In the genomic region with DNA sequence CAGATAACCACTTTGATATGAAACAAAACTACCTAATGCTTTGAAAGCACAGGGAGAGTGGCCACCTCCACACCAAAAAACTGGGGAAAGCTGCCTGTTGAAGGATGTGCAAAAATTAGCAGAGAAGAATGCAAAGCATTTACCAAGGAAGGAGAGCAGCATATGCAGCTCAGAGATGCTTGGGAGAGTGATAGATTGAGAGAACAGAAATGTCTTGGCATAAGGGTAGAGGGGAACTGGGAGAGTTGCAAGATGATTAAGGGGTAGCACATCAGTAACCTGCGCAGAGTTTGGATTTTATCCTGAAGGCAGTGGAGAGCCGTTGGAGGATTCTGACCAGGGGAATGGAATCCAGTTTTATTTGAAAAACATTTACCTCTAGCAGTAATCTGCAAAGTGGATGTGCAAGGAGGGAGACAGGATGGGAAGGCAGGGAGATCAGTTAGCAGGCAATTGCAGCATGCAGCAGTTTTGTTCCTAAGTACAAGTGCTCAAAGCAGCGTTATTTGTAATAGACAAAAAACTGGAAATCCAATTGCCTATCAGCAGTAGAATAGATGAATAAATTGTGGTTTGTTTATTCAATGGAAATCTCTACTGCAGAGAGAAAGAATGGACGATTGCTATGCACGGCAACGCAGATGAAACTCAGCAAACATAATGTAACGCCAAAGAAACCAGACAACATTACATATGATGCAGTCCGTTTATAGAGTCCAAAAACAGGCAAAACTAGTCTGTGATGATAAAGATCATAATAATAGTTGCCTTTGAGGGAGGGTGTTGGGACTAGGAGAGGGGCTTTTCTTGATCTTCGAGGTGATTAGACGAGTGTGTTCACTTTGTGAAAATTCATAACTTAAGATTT, we compare ENCODE assay signal across 19 cellular contexts.
DNase-seq lines count a peak whose midpoint lies in the region; ATAC-seq, FAIRE-seq and TF ChIP-seq lines count a peak whose summit lies in the region.
"Had no signal": no experiment of that assay in that cellular context is flagged by ENCODE, and none has a peak within 500 bp of the region (broad histone marks: within the 10 kb centered on the region; RNA-seq: fewer than 3 reads in every experiment).

No MANE protein-coding gene starts in this region.

- peak; percentile 75 for ATAC-seq in SK-N-SH treated with all-trans-retinoic acid at 6 μM for 48 hours
- ATAC-seq: CD8-positive, alpha-beta T cell; foreskin keratinocyte; naive thymus-derived CD4-positive, alpha-beta T cell had no signal

- peak overlapping the region; percentile 18 for H3K4me3 ChIP-seq in fibroblast of the aortic adventitia (ENCODE audit: low read depth, low read length)
- H3K4me3 ChIP-seq: tibial nerve had no signal

- DNase-seq in H54 (ENCODE audit: insufficient read length, low spot score) = no peak
- no peak for DNase-seq in fibroblast of the aortic adventitia (ENCODE audit: low read depth)
- DNase-seq in pons (ENCODE audit: low spot score) = peak; percentile 69
- no peak for DNase-seq in GM13976 (ENCODE audit: low spot score)
- no peak for DNase-seq in stimulated activated CD4-positive, alpha-beta T cell treated with anti-CD3 and anti-CD28 coated beads, Interleukin-4, amount 100 ng/mL, for 4 hours
- no peak for DNase-seq in NCI-H2196 treated with DMSO at 0.1 percent for 48 hours (lab: John Stamatoyannopoulos, UW; ENCODE audit: unreplicated experiment)
- no peak for DNase-seq in NCI-H2227 (lab: John Stamatoyannopoulos, UW; ENCODE audit: unreplicated experiment)
- DNase-seq: activated CD4-positive, alpha-beta T cell treated with anti-CD3 and anti-CD28 coated beads, Interleukin-2, amount 50 U/mL, for 1 hour; CD8-positive, alpha-beta T cell; foreskin keratinocyte; GOT3; kidney; naive thymus-derived CD4-positive, alpha-beta T cell; NCI-H1092; stimulated activated CD4-positive, alpha-beta T cell treated with anti-CD3 and anti-CD28 coated beads, Interleukin-1b, Interleukin-23, amount 100 ng/mL, for 48 hours; stimulated activated naive CD4-positive, alpha-beta T cell had no signal

- peak; percentile 6 for FAIRE-seq in H54 (lab: Jason Lieb, UNC)
- FAIRE-seq: GM12891 had no signal

- TF ChIP-seq CTCF in fibroblast of the aortic adventitia (IDR thresholded peaks at IDR 0.05; ENCODE audit: insufficient read depth, low read length) (no peak), GM13976 (IDR thresholded peaks at IDR 0.05; ENCODE audit: borderline replicate concordance, control extremely low read depth, extremely low read depth, insufficient read depth, missing control alignments) (no peak)

- no peak for TF ChIP-seq POLR2A in H54 (IDR thresholded peaks at IDR 0.05; ENCODE audit: low read depth, low read length)

- in situ Hi-C loops in GM13976 (cut with MboI; ENCODE audit: low sequenced_read_pairs, unreplicated experiment) = no loop called here

TF ChIP-seq in SK-N-SH treated with all-trans-retinoic acid at 6 μM for 48 hours, 23 proteins besides CTCF, POLR2A, EP300 and RAD21:
- TF ChIP-seq ZC3H10 (CRISPR knock-in tag; IDR thresholded peaks at IDR 0.05) (no peak), ARNTL (CRISPR knock-in tag; IDR thresholded peaks at IDR 0.05; ENCODE audit: borderline replicate concordance, low read depth) (no peak), CSDC2 (CRISPR knock-in tag; IDR thresholded peaks at IDR 0.05) (no peak), GLIS3 (CRISPR knock-in tag; IDR thresholded peaks at IDR 0.05) (no peak), ZNF8 (CRISPR knock-in tag; IDR thresholded peaks at IDR 0.05) (no peak), TSHZ2 (CRISPR knock-in tag; IDR thresholded peaks at IDR 0.05) (no peak), BACH2 (CRISPR knock-in tag; IDR thresholded peaks at IDR 0.05; ENCODE audit: borderline replicate concordance) (no peak), TCF4 (CRISPR knock-in tag; IDR thresholded peaks at IDR 0.05; ENCODE audit: borderline replicate concordance) (no peak), TOX (CRISPR knock-in tag; IDR thresholded peaks at IDR 0.05; ENCODE audit: borderline replicate concordance) (no peak), CREB5 (CRISPR knock-in tag; IDR thresholded peaks at IDR 0.05; ENCODE audit: low read depth) (no peak), ZNF565 (CRISPR knock-in tag; conservative IDR thresholded peaks at IDR 0.05; ENCODE audit: low read depth) (no peak), ZNF70 (CRISPR knock-in tag; IDR thresholded peaks at IDR 0.05) (no peak)
